Comparison of ENCODE assay signal across 9 cellular contexts in genomic region chr1:32199043-32199716, GRCh38. TPM values are rescaled to one million over a fixed set of nuclear protein-coding genes. Genes with fewer than 3 reads are reported as not detected.
A peak's percentile ranks its signal among the peaks of the same experiment; 100 is the strongest.
DNase-seq lines count a peak whose midpoint lies in the region; ATAC-seq, FAIRE-seq and TF ChIP-seq lines count a peak whose summit lies in the region.
"Had no signal": no experiment of that assay in that cellular context is flagged by ENCODE, and none has a peak within 500 bp of the region (broad histone marks: within the 10 kb centered on the region; RNA-seq: fewer than 3 reads in every experiment).

No MANE protein-coding gene starts in this region.

- no peak for TF ChIP-seq RAD21 in HepG2 (CRISPR knock-in tag; IDR thresholded peaks at IDR 0.05)

- H3K27ac ChIP-seq in HepG2 (ENCODE audit: extremely low read length, insufficient read depth, low read length) (no peak overlapping the region), right lobe of liver (no peak overlapping the region), uterus (peak overlapping the region; percentile 81 to 90)

- H3K9ac ChIP-seq in HepG2 (ENCODE audit: insufficient read depth, low read depth, low read length), result no peak overlapping the region

- POLR2A ChIA-PET in HepG2 (lab: Yijun Ruan, JAX), result interaction anchor here (0.6 to 4.8 kb wide), 3 partner anchors 19 to 138 kb away, joined by 3 to 38 read pairs (median 3); partner anchors contain the start of gene TXLNA

- H3K4me3 ChIP-seq in HepG2 (replicated peaks in 1 of 3; ENCODE audit: insufficient read depth in 1 of 3, low read depth in 2 of 3, low read length in 3 of 3), result no peak overlapping the region
- H3K4me3 ChIP-seq in right lobe of liver, result no peak overlapping the region
- H3K4me3 ChIP-seq in iPS-18c (ENCODE audit: insufficient read depth, low read depth, low read length), result 0 out of 2 replicates have a peak overlapping the region, but pooled peaks have one; percentile 34
- H3K4me3 ChIP-seq in uterus, result no peak overlapping the region

- in situ Hi-C loops in HepG2 (cut with HindIII; ENCODE audit: extremely low pct_ligation_motif_present, low pct_unique_long_range_greater_than_20kb), result no loop called here

- CTCF ChIA-PET in HepG2 (lab: Yijun Ruan, JAX; ENCODE audit: low intra/inter-chr PET ratio, low total read pairs), result no interaction called here

- FAIRE-seq in HepG2 (lab: Jason Lieb, UNC), result no peak

- WGBS in HepG2 (ENCODE audit: low lambda C conversion rate), result 89% methylated on average over 3 of the region's 4 CpGs
- WGBS in right lobe of liver (ENCODE audit: insufficient coverage, low coverage, low lambda C conversion rate, missing lambda C conversion rate), result 80% methylated on average over 1 of the region's 4 CpGs

- no TSS peak for BruUV-seq in HepG2 (replicated peaks; lab: Mats Ljungman, UMichigan)

- H3K36me3 ChIP-seq in HepG2 (replicated peaks in 1 of 2; ENCODE audit: control insufficient read depth in 1 of 2, insufficient read depth in 2 of 2, low read length in 2 of 2) (peaks cover 17 to 32% of the 10 kb centered on the region in 2 experiments), right lobe of liver (peaks cover 9 to 28% (median 16%) of the 10 kb centered on the region in 4 donors), uterus (no peaks in the 10 kb centered on the region)

- H3K9me3 ChIP-seq in HepG2 (ENCODE audit: low read length), result no peaks in the 10 kb centered on the region
- no peaks in the 10 kb centered on the region for H3K9me3 ChIP-seq in right lobe of liver
- no peaks in the 10 kb centered on the region for H3K9me3 ChIP-seq in iPS-18c (ENCODE audit: control insufficient read depth, insufficient read depth, low read length)
- no peaks in the 10 kb centered on the region for H3K9me3 ChIP-seq in uterus
- H3K9me3 ChIP-seq: thoracic aorta had no signal

- H3K4me1 ChIP-seq in HepG2 (ENCODE audit: insufficient read depth, low read length) (peaks cover 20% of the 10 kb centered on the region), right lobe of liver (peaks cover 0 to 17% (median 7%) of the 10 kb centered on the region in 4 donors), uterus (peaks cover 0 to 14% of the 10 kb centered on the region in 2 donors)

- H3K27me3 ChIP-seq in HepG2 (ENCODE audit: control insufficient read depth in 1 of 2, insufficient read depth in 2 of 2, low read length in 2 of 2), result no peaks in the 10 kb centered on the region
- no peaks in the 10 kb centered on the region for H3K27me3 ChIP-seq in right lobe of liver
- no peaks in the 10 kb centered on the region for H3K27me3 ChIP-seq in uterus

- TF ChIP-seq CTCF in HepG2 (CRISPR knock-in tag; IDR thresholded peaks at IDR 0.05) (no peak), right lobe of liver (IDR thresholded peaks at IDR 0.05) (no peak), uterus (IDR thresholded peaks at IDR 0.05) (no peak)

- no peak for ATAC-seq in HepG2
- ATAC-seq in right lobe of liver, result no peak
- no peak for ATAC-seq in HG02588 (IDR thresholded peaks at IDR 0.05; ENCODE audit: unreplicated experiment)

- TF ChIP-seq POLR2A in HepG2 (IDR thresholded peaks at IDR 0.05; ENCODE audit: insufficient read depth in 1 of 2, low read depth in 2 of 2, low read length in 2 of 2) (no peak; a peak in 1 of 4 replicates), right lobe of liver (IDR thresholded peaks at IDR 0.05) (no peak), uterus (IDR thresholded peaks at IDR 0.05) (no peak)

- H3K79me2 ChIP-seq in HepG2 (ENCODE audit: insufficient read depth, low read length), result no peaks in the 10 kb centered on the region

- DNase-seq in HepG2 (ENCODE audit: low spot score) (no peak), right lobe of liver (no peak), uterus (no peak), NCI-H2029 (lab: John Stamatoyannopoulos, UW) (no peak)
- DNase-seq: MV-4-11 had no signal

- intact Hi-C loops in HepG2 (cut with micrococcal nuclease; ENCODE audit: unreplicated experiment) (no loop called here), right lobe of liver (cut with DNase I) (no loop called here), uterus (cut with DNase I; ENCODE audit: low total_unique reads) (no loop called here)

- TF ChIP-seq EP300 in HepG2 (IDR thresholded peaks at IDR 0.05; ENCODE audit: low read depth in 2 of 2, low read length in 2 of 2) (no peak), HepG2 (CRISPR knock-in tag; IDR thresholded peaks at IDR 0.05; ENCODE audit: borderline replicate concordance) (no peak)

- no peaks in the 10 kb centered on the region for H4K20me1 ChIP-seq in HepG2 (ENCODE audit: insufficient read depth, low read length)

- no peak overlapping the region for H2AFZ ChIP-seq in HepG2 (ENCODE audit: low read length)

- H3K4me2 ChIP-seq in HepG2 (ENCODE audit: low read depth, low read length), result no peak overlapping the region

RNA-seq across cellular contexts. Expression of gene CCDC28B, which starts 1.2 kb away (rescaled TPM):
- total RNA-seq in HepG2 (2016; rRNA removed; fragmentation: Illumina TruSeq; extraction: Trizol), result 2.8 and 3.5 TPM in 2 replicates
- 0.53 and 1.1 TPM in 2 replicates for total RNA-seq in HepG2 (2016; cell fraction: cytosol; rRNA removed; fragmentation: Illumina TruSeq; extraction: Trizol; ENCODE audit: low read depth)
- 3.1 and 3.8 TPM in 2 replicates for total RNA-seq in HepG2 (2016; cell fraction: insoluble cytoplasmic fraction; rRNA removed; fragmentation: Illumina TruSeq; extraction: Trizol)
- 1.3 and 1.9 TPM in 2 replicates for total RNA-seq in HepG2 (2016; cell fraction: membrane; rRNA removed; fragmentation: Illumina TruSeq; extraction: Trizol)
- total RNA-seq in HepG2 (2016; cell fraction: nucleus; rRNA removed; fragmentation: Illumina TruSeq; extraction: Trizol), result 0.75 and 0.81 TPM in 2 replicates
- 2.6 TPM in 2 replicates for polyA plus RNA-seq in HepG2 (2011; rRNA removed)
- 1.9 and 2.6 TPM in 2 replicates for polyA plus RNA-seq in HepG2 (2011; cell fraction: cytosol; rRNA removed)
- polyA plus RNA-seq in HepG2 (2011; cell fraction: nucleus; rRNA removed), result 4.6 and 5.6 TPM in 2 replicates
- 3.4 and 4.3 TPM in 2 replicates for polyA plus RNA-seq in HepG2 (2012)
- 0.87 and 1.5 TPM in 2 replicates for polyA plus RNA-seq in HepG2 (2016; cell fraction: cytosol; fragmentation: Illumina TruSeq; extraction: Trizol; ENCODE audit: low read depth)
- 1.5 and 1.7 TPM in 2 replicates for polyA plus RNA-seq in HepG2 (2016; cell fraction: insoluble cytoplasmic fraction; fragmentation: Illumina TruSeq; extraction: Trizol; ENCODE audit: low read depth)
- polyA plus RNA-seq in HepG2 (2016; cell fraction: membrane; fragmentation: Illumina TruSeq; extraction: Trizol; ENCODE audit: low read depth), result 0.65 and 0.95 TPM in 2 replicates
- polyA plus RNA-seq in HepG2 (2016; cell fraction: nucleus; fragmentation: Illumina TruSeq; extraction: Trizol; ENCODE audit: insufficient read depth, low read depth), result 1.8 and 2.3 TPM in 2 replicates
- polyA minus RNA-seq in HepG2 (2011; rRNA and poly(A)+ RNA removed; ENCODE audit: low replicate concordance), result 0.26 and 2.1 TPM in 2 replicates
- 0.89 and 1.9 TPM in 2 replicates for polyA minus RNA-seq in HepG2 (2011; cell fraction: cytosol; rRNA and poly(A)+ RNA removed)
- polyA minus RNA-seq in HepG2 (2011; cell fraction: nucleus; rRNA and poly(A)+ RNA removed), result 0.75 and 1.0 TPM in 2 replicates
- total RNA-seq in right lobe of liver, result 1 to 10 TPM in 2 of 6 experiments, under 1 TPM in 4; 0.56 to 1.3 (median 0.68) TPM
- total RNA-seq in uterus, result 10 to 100 TPM in 1 of 4 donors, 1 to 10 TPM in 2, not detected in 1; 3.5 to 21.5 (median 7.4) TPM

RNA-seq across cellular contexts. Expression of gene IQCC, which starts 6.3 kb away (rescaled TPM):
- total RNA-seq in HepG2 (2016; rRNA removed; fragmentation: Illumina TruSeq; extraction: Trizol) (2.3 and 3.0 TPM in 2 replicates), right lobe of liver (under 1 TPM; 0.27 to 0.87 (median 0.41) TPM), uterus (1 to 10 TPM in 3 of 4 donors, under 1 TPM in 1; 0.51 to 6.8 (median 4.3) TPM)
- 0.62 and 0.71 TPM in 2 replicates for total RNA-seq in HepG2 (2016; cell fraction: cytosol; rRNA removed; fragmentation: Illumina TruSeq; extraction: Trizol; ENCODE audit: low read depth)
- 3.2 TPM in 2 replicates for total RNA-seq in HepG2 (2016; cell fraction: insoluble cytoplasmic fraction; rRNA removed; fragmentation: Illumina TruSeq; extraction: Trizol)
- total RNA-seq in HepG2 (2016; cell fraction: membrane; rRNA removed; fragmentation: Illumina TruSeq; extraction: Trizol), result 1.4 and 1.7 TPM in 2 replicates
- 2.2 and 3.1 TPM in 2 replicates for total RNA-seq in HepG2 (2016; cell fraction: nucleus; rRNA removed; fragmentation: Illumina TruSeq; extraction: Trizol)
- 1.5 and 1.7 TPM in 2 replicates for polyA plus RNA-seq in HepG2 (2011; rRNA removed)
- polyA plus RNA-seq in HepG2 (2011; cell fraction: cytosol; rRNA removed), result 1.4 and 1.5 TPM in 2 replicates
- 1.5 and 2.0 TPM in 2 replicates for polyA plus RNA-seq in HepG2 (2011; cell fraction: nucleus; rRNA removed)
- polyA plus RNA-seq in HepG2 (2012), result 0.89 and 1.6 TPM in 2 replicates
- polyA plus RNA-seq in HepG2 (2016; cell fraction: cytosol; fragmentation: Illumina TruSeq; extraction: Trizol; ENCODE audit: low read depth), result 0.54 and 0.60 TPM in 2 replicates
- polyA plus RNA-seq in HepG2 (2016; cell fraction: insoluble cytoplasmic fraction; fragmentation: Illumina TruSeq; extraction: Trizol; ENCODE audit: low read depth), result 3.2 TPM in 2 replicates
- 0.99 and 1.1 TPM in 2 replicates for polyA plus RNA-seq in HepG2 (2016; cell fraction: membrane; fragmentation: Illumina TruSeq; extraction: Trizol; ENCODE audit: low read depth)
- polyA plus RNA-seq in HepG2 (2016; cell fraction: nucleus; fragmentation: Illumina TruSeq; extraction: Trizol; ENCODE audit: insufficient read depth, low read depth), result 5.3 and 6.6 TPM in 2 replicates
- polyA minus RNA-seq in HepG2 (2011; rRNA and poly(A)+ RNA removed; ENCODE audit: low replicate concordance), result 1.5 and 5.0 TPM in 2 replicates
- 0.53 and 0.69 TPM in 2 replicates for polyA minus RNA-seq in HepG2 (2011; cell fraction: cytosol; rRNA and poly(A)+ RNA removed)
- polyA minus RNA-seq in HepG2 (2011; cell fraction: nucleus; rRNA and poly(A)+ RNA removed), result 1.7 and 1.9 TPM in 2 replicates

RNA-seq across cellular contexts. Expression of gene DCDC2B, which starts 9.7 kb away (rescaled TPM):
- not detected in 2 replicates for total RNA-seq in HepG2 (2016; rRNA removed; fragmentation: Illumina TruSeq; extraction: Trizol)
- total RNA-seq in HepG2 (2016; cell fraction: cytosol; rRNA removed; fragmentation: Illumina TruSeq; extraction: Trizol; ENCODE audit: low read depth), result not detected in 2 replicates
- total RNA-seq in HepG2 (2016; cell fraction: insoluble cytoplasmic fraction; rRNA removed; fragmentation: Illumina TruSeq; extraction: Trizol), result not detected in 2 replicates
- not detected in 2 replicates for total RNA-seq in HepG2 (2016; cell fraction: membrane; rRNA removed; fragmentation: Illumina TruSeq; extraction: Trizol)
- total RNA-seq in HepG2 (2016; cell fraction: nucleus; rRNA removed; fragmentation: Illumina TruSeq; extraction: Trizol), result not detected in 2 replicates
- polyA plus RNA-seq in HepG2 (2011; rRNA removed), result not detected in 2 replicates
- polyA plus RNA-seq in HepG2 (2011; cell fraction: cytosol; rRNA removed), result not detected in 2 replicates
- not detected in 2 replicates for polyA plus RNA-seq in HepG2 (2011; cell fraction: nucleus; rRNA removed)
- 0.09 and 0.12 TPM in 2 replicates for polyA plus RNA-seq in HepG2 (2012)
- polyA plus RNA-seq in HepG2 (2016; cell fraction: cytosol; fragmentation: Illumina TruSeq; extraction: Trizol; ENCODE audit: low read depth), result not detected in 2 replicates
- polyA plus RNA-seq in HepG2 (2016; cell fraction: insoluble cytoplasmic fraction; fragmentation: Illumina TruSeq; extraction: Trizol; ENCODE audit: low read depth), result not detected in 2 replicates
- polyA plus RNA-seq in HepG2 (2016; cell fraction: membrane; fragmentation: Illumina TruSeq; extraction: Trizol; ENCODE audit: low read depth), result not detected in 2 replicates
- polyA plus RNA-seq in HepG2 (2016; cell fraction: nucleus; fragmentation: Illumina TruSeq; extraction: Trizol; ENCODE audit: insufficient read depth, low read depth), result not detected in 2 replicates
- 0.12 TPM in 1 of 2 replicates, not detected in the other for polyA minus RNA-seq in HepG2 (2011; rRNA and poly(A)+ RNA removed; ENCODE audit: low replicate concordance)
- not detected in 2 replicates for polyA minus RNA-seq in HepG2 (2011; cell fraction: cytosol; rRNA and poly(A)+ RNA removed)
- polyA minus RNA-seq in HepG2 (2011; cell fraction: nucleus; rRNA and poly(A)+ RNA removed), result not detected in 2 replicates
- not detected for total RNA-seq in right lobe of liver
- total RNA-seq in uterus, result under 1 TPM in 2 of 4 donors, not detected in 2; 0.26 to 0.62 TPM
- total RNA-seq: progenitor cell of endocrine pancreas, thoracic aorta had no signal

RNA-seq across cellular contexts. Expression of gene TXLNA, which starts 19.7 kb away (rescaled TPM):
- total RNA-seq in HepG2 (2016; rRNA removed; fragmentation: Illumina TruSeq; extraction: Trizol), result 67.8 and 70.7 TPM in 2 replicates
- 4.6 and 5.6 TPM in 2 replicates for total RNA-seq in HepG2 (2016; cell fraction: cytosol; rRNA removed; fragmentation: Illumina TruSeq; extraction: Trizol; ENCODE audit: low read depth)
- total RNA-seq in HepG2 (2016; cell fraction: insoluble cytoplasmic fraction; rRNA removed; fragmentation: Illumina TruSeq; extraction: Trizol), result 62.2 and 69.2 TPM in 2 replicates
- total RNA-seq in HepG2 (2016; cell fraction: membrane; rRNA removed; fragmentation: Illumina TruSeq; extraction: Trizol), result 18.3 and 20.1 TPM in 2 replicates
- 43.1 and 47.6 TPM in 2 replicates for total RNA-seq in HepG2 (2016; cell fraction: nucleus; rRNA removed; fragmentation: Illumina TruSeq; extraction: Trizol)
- polyA plus RNA-seq in HepG2 (2011; rRNA removed), result 29.6 and 35.3 TPM in 2 replicates
- polyA plus RNA-seq in HepG2 (2011; cell fraction: cytosol; rRNA removed), result 24.4 and 26.4 TPM in 2 replicates
- 61.7 and 67.4 TPM in 2 replicates for polyA plus RNA-seq in HepG2 (2011; cell fraction: nucleus; rRNA removed)
- 17.6 and 25.1 TPM in 2 replicates for polyA plus RNA-seq in HepG2 (2012)
- polyA plus RNA-seq in HepG2 (2016; cell fraction: cytosol; fragmentation: Illumina TruSeq; extraction: Trizol; ENCODE audit: low read depth), result 1.8 and 2.5 TPM in 2 replicates
- 31.0 and 40.7 TPM in 2 replicates for polyA plus RNA-seq in HepG2 (2016; cell fraction: insoluble cytoplasmic fraction; fragmentation: Illumina TruSeq; extraction: Trizol; ENCODE audit: low read depth)
- 6.7 and 7.2 TPM in 2 replicates for polyA plus RNA-seq in HepG2 (2016; cell fraction: membrane; fragmentation: Illumina TruSeq; extraction: Trizol; ENCODE audit: low read depth)
- polyA plus RNA-seq in HepG2 (2016; cell fraction: nucleus; fragmentation: Illumina TruSeq; extraction: Trizol; ENCODE audit: insufficient read depth, low read depth), result 57.5 and 57.8 TPM in 2 replicates
- 48.5 and 59.2 TPM in 2 replicates for polyA minus RNA-seq in HepG2 (2011; rRNA and poly(A)+ RNA removed; ENCODE audit: low replicate concordance)
- 21.2 and 22.2 TPM in 2 replicates for polyA minus RNA-seq in HepG2 (2011; cell fraction: cytosol; rRNA and poly(A)+ RNA removed)
- polyA minus RNA-seq in HepG2 (2011; cell fraction: nucleus; rRNA and poly(A)+ RNA removed), result 18.9 and 23.6 TPM in 2 replicates
- 10 to 100 TPM; 26.0 to 39.6 (median 33.5) TPM for total RNA-seq in right lobe of liver
- 10 to 100 TPM; 14.1 to 60.1 (median 40.4) TPM for total RNA-seq in uterus

RNA-seq across cellular contexts. Expression of gene TMEM234, which starts 23.0 kb away (rescaled TPM):
- total RNA-seq in HepG2 (2016; rRNA removed; fragmentation: Illumina TruSeq; extraction: Trizol), result 4.2 and 9.0 TPM in 2 replicates
- 5.8 and 6.9 TPM in 2 replicates for total RNA-seq in HepG2 (2016; cell fraction: cytosol; rRNA removed; fragmentation: Illumina TruSeq; extraction: Trizol; ENCODE audit: low read depth)
- total RNA-seq in HepG2 (2016; cell fraction: insoluble cytoplasmic fraction; rRNA removed; fragmentation: Illumina TruSeq; extraction: Trizol), result 3.5 and 8.7 TPM in 2 replicates
- 5.1 and 5.2 TPM in 2 replicates for total RNA-seq in HepG2 (2016; cell fraction: membrane; rRNA removed; fragmentation: Illumina TruSeq; extraction: Trizol)
- 11.7 and 11.9 TPM in 2 replicates for total RNA-seq in HepG2 (2016; cell fraction: nucleus; rRNA removed; fragmentation: Illumina TruSeq; extraction: Trizol)
- polyA plus RNA-seq in HepG2 (2011; rRNA removed), result 6.1 and 6.8 TPM in 2 replicates
- polyA plus RNA-seq in HepG2 (2011; cell fraction: cytosol; rRNA removed), result 3.9 and 4.6 TPM in 2 replicates
- polyA plus RNA-seq in HepG2 (2011; cell fraction: nucleus; rRNA removed), result 23.3 and 24.8 TPM in 2 replicates
- polyA plus RNA-seq in HepG2 (2012), result 4.1 and 4.7 TPM in 2 replicates
- 3.2 TPM in 2 replicates for polyA plus RNA-seq in HepG2 (2016; cell fraction: cytosol; fragmentation: Illumina TruSeq; extraction: Trizol; ENCODE audit: low read depth)
- 3.8 and 4.7 TPM in 2 replicates for polyA plus RNA-seq in HepG2 (2016; cell fraction: insoluble cytoplasmic fraction; fragmentation: Illumina TruSeq; extraction: Trizol; ENCODE audit: low read depth)
- 2.9 and 3.0 TPM in 2 replicates for polyA plus RNA-seq in HepG2 (2016; cell fraction: membrane; fragmentation: Illumina TruSeq; extraction: Trizol; ENCODE audit: low read depth)
- polyA plus RNA-seq in HepG2 (2016; cell fraction: nucleus; fragmentation: Illumina TruSeq; extraction: Trizol; ENCODE audit: insufficient read depth, low read depth), result 14.3 and 14.8 TPM in 2 replicates
- 21.3 and 41.3 TPM in 2 replicates for polyA minus RNA-seq in HepG2 (2011; rRNA and poly(A)+ RNA removed; ENCODE audit: low replicate concordance)
- polyA minus RNA-seq in HepG2 (2011; cell fraction: cytosol; rRNA and poly(A)+ RNA removed), result 1.7 and 3.0 TPM in 2 replicates
- 24.1 and 26.1 TPM in 2 replicates for polyA minus RNA-seq in HepG2 (2011; cell fraction: nucleus; rRNA and poly(A)+ RNA removed)
- total RNA-seq in right lobe of liver, result 1 to 10 TPM; 3.4 to 7.2 (median 5.9) TPM
- 10 to 100 TPM in 3 of 4 donors, under 1 TPM in 1; 0.59 to 40.8 (median 13.5) TPM for total RNA-seq in uterus

Comparison
In these comparisons a context has a peak if more than half of its experiments do, and no peak if none do; other contexts are left out.
1. H3K27ac ChIP-seq: peak in uterus (2 of 2); none in HepG2 (single experiment) and right lobe of liver (0 of 3).